ENCODE assay signal across 20 cellular contexts in the genomic region with DNA sequence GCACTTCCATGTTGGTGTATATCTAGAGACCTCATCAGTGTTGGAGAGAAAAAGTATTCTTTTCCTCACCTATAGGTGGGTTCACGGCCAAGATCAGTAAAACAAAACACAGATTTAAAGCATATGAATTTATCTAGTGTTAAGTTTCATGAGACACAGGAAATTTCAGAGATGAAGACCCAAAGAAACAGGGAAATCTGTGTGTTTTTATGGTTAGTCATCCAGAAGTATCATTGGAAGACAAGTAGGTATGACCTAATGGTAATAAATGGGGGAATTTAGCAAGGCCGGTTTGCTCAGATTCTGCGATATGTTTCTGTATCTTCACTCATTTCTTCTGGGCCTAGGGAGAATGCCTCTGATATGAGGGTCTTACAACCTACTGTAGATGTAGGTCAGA.
"Had no signal": no experiment of that assay in that cellular context is flagged by ENCODE, and none has a peak within 500 bp of the region (broad histone marks: within the 10 kb centered on the region; RNA-seq: fewer than 3 reads in every experiment).

No MANE protein-coding gene starts in this region.

- H3K27me3 Mint-ChIP-seq: dendritic cell treated with granulocyte-macrophage colony-stimulating factor and Interleukin-4, amounts not matched to agents 40 ng/mL and 50 ng/mL, for 4 days; effector memory CD8-positive, alpha-beta T cell had no signal

- H3K36me3 ChIP-seq: esophagus squamous epithelium, pancreas, suprapubic skin, tibial artery, upper lobe of left lung, uterus had no signal

- H3K4me1 Mint-ChIP-seq: naive B cell had no signal

- DNase-seq: effector memory CD8-positive, alpha-beta T cell; esophagus squamous epithelium; foreskin keratinocyte; left colon; left ventricle myocardium superior; mesendoderm; naive B cell; occipital lobe; pancreas; right cardiac atrium; stimulated activated CD4-positive, alpha-beta T cell treated with anti-CD3 and anti-CD28 coated beads, Interleukin-2, amount 100 ng/mL, for 48 hours; stimulated activated naive CD4-positive, alpha-beta T cell treated with Interleukin-2 at 50 U/mL for 16 hours; tibial artery; upper lobe of left lung; uterus had no signal

- H3K4me3 ChIP-seq: esophagus squamous epithelium, pancreas, smooth muscle cell, suprapubic skin, tibial artery, upper lobe of left lung, uterus had no signal

- H3K4me1 ChIP-seq: foreskin keratinocyte had no signal

- H3K27ac Mint-ChIP-seq: dendritic cell treated with granulocyte-macrophage colony-stimulating factor and Interleukin-4, amounts not matched to agents 40 ng/mL and 50 ng/mL, for 4 days; effector memory CD8-positive, alpha-beta T cell; naive B cell; nephron; progenitor cell of endocrine pancreas had no signal

- H3K9me3 Mint-ChIP-seq: dendritic cell treated with granulocyte-macrophage colony-stimulating factor and Interleukin-4, amounts not matched to agents 40 ng/mL and 50 ng/mL, for 4 days; naive B cell; nephron had no signal

- H3K36me3 Mint-ChIP-seq: naive B cell had no signal

- H3K4me2 ChIP-seq: smooth muscle cell had no signal

- H3K4me3 Mint-ChIP-seq: dendritic cell treated with granulocyte-macrophage colony-stimulating factor and Interleukin-4, amounts not matched to agents 40 ng/mL and 50 ng/mL, for 4 days; effector memory CD8-positive, alpha-beta T cell; naive B cell; nephron had no signal

- H3K27me3 ChIP-seq: esophagus squamous epithelium, foreskin keratinocyte, pancreas, suprapubic skin, tibial artery, upper lobe of left lung, uterus had no signal

- H3K27ac ChIP-seq: esophagus squamous epithelium, foreskin keratinocyte, pancreas, suprapubic skin, tibial artery, upper lobe of left lung, uterus had no signal

- H3K9me3 ChIP-seq: esophagus squamous epithelium, pancreas, suprapubic skin, tibial artery, upper lobe of left lung, uterus had no signal
